ENCODE assay signal across 17 cellular contexts in the genomic region with DNA sequence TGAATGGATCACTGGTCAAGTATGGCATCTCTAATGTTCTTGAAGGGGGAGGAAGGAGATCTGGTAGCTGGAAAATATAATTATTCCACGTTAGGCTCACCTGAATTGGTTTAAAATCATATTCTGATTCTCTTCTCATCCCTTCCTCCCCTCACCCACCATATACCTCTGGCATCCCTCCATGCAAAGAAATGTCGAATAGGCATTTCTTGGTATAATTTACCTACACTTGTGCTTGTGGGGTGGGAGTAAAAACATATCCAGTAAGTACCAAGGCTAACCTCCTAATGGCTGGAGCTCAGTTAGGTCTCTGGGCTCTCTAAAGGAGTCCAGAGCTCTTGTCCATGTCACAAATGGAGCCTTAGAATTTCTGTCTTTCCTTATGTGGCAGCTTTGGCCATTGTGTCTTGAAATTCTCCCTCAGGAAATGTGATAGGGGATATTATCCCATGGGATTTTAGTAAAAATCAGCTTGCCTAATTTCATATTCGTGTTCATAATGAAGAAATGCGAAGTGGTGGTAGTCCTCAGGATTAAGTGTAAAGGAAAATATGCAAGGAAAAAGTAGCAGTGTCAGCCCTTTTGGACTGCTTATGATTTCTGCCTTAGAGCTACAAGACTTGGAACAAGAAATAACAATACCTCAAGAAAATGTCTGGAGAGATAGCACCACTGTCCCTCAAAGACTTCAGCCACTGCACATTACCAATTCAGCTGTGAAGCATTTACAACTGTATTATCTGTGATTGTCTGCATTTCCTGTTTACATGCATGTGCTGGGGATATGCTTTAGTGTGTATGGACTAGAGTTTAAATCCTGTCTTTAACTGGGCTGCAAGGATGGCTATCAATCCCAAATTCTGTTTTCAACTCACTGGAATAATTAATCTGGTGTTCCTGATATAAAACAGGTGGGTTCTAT. TPM values are rescaled to one million over a fixed set of nuclear protein-coding genes. Genes with fewer than 3 reads are reported as not detected.
A peak's percentile ranks its signal among the peaks of the same experiment; 100 is the strongest.
DNase-seq lines count a peak whose midpoint lies in the region; ATAC-seq and TF ChIP-seq lines count a peak whose summit lies in the region.
"Had no signal": no experiment of that assay in that cellular context is flagged by ENCODE, and none has a peak within 500 bp of the region (broad histone marks: within the 10 kb centered on the region; RNA-seq: fewer than 3 reads in every experiment).

No MANE protein-coding gene starts in this region.

- H3K4me3 ChIP-seq in CD8-positive, alpha-beta memory T cell (ENCODE audit: low read length) = no peak overlapping the region
- H3K4me3 ChIP-seq in SK-N-MC = no peak overlapping the region

- no peaks in the 10 kb centered on the region for H3K27me3 Mint-ChIP-seq in activated CD4-positive, alpha-beta T cell treated with anti-CD3 and anti-CD28 coated beads for 36 hours
- no peaks in the 10 kb centered on the region for H3K27me3 Mint-ChIP-seq in CD8-positive, alpha-beta memory T cell
- H3K27me3 Mint-ChIP-seq in immature natural killer cell (ENCODE audit: low read depth in 3 of 3) (peaks cover 0 to 2% (median 2%) of the 10 kb centered on the region in 3 donors), CD14-positive monocyte (ENCODE audit: low read depth in 3 of 3) (peaks cover 0 to 2% (median 0%) of the 10 kb centered on the region in 3 donors)

- no peaks in the 10 kb centered on the region for H3K4me1 Mint-ChIP-seq in activated CD4-positive, alpha-beta T cell treated with anti-CD3 and anti-CD28 coated beads for 36 hours
- no peaks in the 10 kb centered on the region for H3K4me1 Mint-ChIP-seq in CD8-positive, alpha-beta memory T cell
- H3K4me1 Mint-ChIP-seq in immature natural killer cell (no peaks in the 10 kb centered on the region), CD14-positive monocyte (no peaks in the 10 kb centered on the region)

- DNase-seq in activated CD4-positive, alpha-beta T cell treated with anti-CD3 and anti-CD28 coated beads for 36 hours = no peak
- no peak for DNase-seq in activated CD4-positive, alpha-beta T cell treated with anti-CD3 and anti-CD28 coated beads, Interleukin-2, amount 50 U/mL, for 48 hours
- DNase-seq in CD8-positive, alpha-beta memory T cell = no peak
- no peak for DNase-seq in SK-N-MC (ENCODE audit: low read depth, low spot score)
- no peak for DNase-seq in immature natural killer cell
- no peak for DNase-seq in CD14-positive monocyte (ENCODE audit: low spot score)
- no peak for DNase-seq in AML-193 (lab: John Stamatoyannopoulos, UW)
- DNase-seq: C1 segment of cervical spinal cord, DMS79 treated with DMSO at 0.1 percent for 48 hours, GOT3, NCI-H1417, NCI-H2029 treated with DMSO at 0.1 percent for 48 hours, NCI-H510A, NCI-H82, SHP77 treated with DMSO at 0.1 percent for 48 hours had no signal

- no peak overlapping the region for H3K27ac ChIP-seq in CD8-positive, alpha-beta memory T cell (ENCODE audit: low read depth, low read length)
- peak overlapping the region; percentile 47 for H3K27ac ChIP-seq in SK-N-MC
- H3K27ac ChIP-seq: 22Rv1 had no signal

- H3K9me3 ChIP-seq in CD8-positive, alpha-beta memory T cell (ENCODE audit: low read length) = no peaks in the 10 kb centered on the region
- no peaks in the 10 kb centered on the region for H3K9me3 ChIP-seq in SK-N-MC (ENCODE audit: low read depth, low read length)

- intact Hi-C loops in activated CD4-positive, alpha-beta T cell treated with anti-CD3 and anti-CD28 coated beads for 36 hours (cut with DNase I, micrococcal nuclease) = no loop called here
- intact Hi-C loops in CD14-positive monocyte (cut with micrococcal nuclease) = no loop called here

- no peak for ATAC-seq in activated CD4-positive, alpha-beta T cell treated with anti-CD3 and anti-CD28 coated beads for 36 hours
- no peak for ATAC-seq in HG03457 (IDR thresholded peaks at IDR 0.05; ENCODE audit: unreplicated experiment)

- H3K4me1 ChIP-seq in CD8-positive, alpha-beta memory T cell (ENCODE audit: insufficient read depth, low read length) = no peaks in the 10 kb centered on the region

- no peak overlapping the region for H3K4me3 Mint-ChIP-seq in activated CD4-positive, alpha-beta T cell treated with anti-CD3 and anti-CD28 coated beads for 36 hours
- no peak overlapping the region for H3K4me3 Mint-ChIP-seq in CD8-positive, alpha-beta memory T cell
- H3K4me3 Mint-ChIP-seq in immature natural killer cell = no peak overlapping the region
- no peak overlapping the region for H3K4me3 Mint-ChIP-seq in CD14-positive monocyte

- H3K36me3 Mint-ChIP-seq in activated CD4-positive, alpha-beta T cell treated with anti-CD3 and anti-CD28 coated beads for 36 hours (ENCODE audit: low read depth) = peaks cover 26% of the 10 kb centered on the region
- H3K36me3 Mint-ChIP-seq in CD8-positive, alpha-beta memory T cell = peaks cover 0 to 88% (median 14%) of the 10 kb centered on the region in 3 donors
- H3K36me3 Mint-ChIP-seq in immature natural killer cell (peaks cover 6 to 51% (median 11%) of the 10 kb centered on the region in 3 donors), CD14-positive monocyte (peaks cover 80 to 88% of the 10 kb centered on the region in 2 donors)

- no peaks in the 10 kb centered on the region for H3K9me3 Mint-ChIP-seq in activated CD4-positive, alpha-beta T cell treated with anti-CD3 and anti-CD28 coated beads for 36 hours (ENCODE audit: low read depth)
- no peaks in the 10 kb centered on the region for H3K9me3 Mint-ChIP-seq in CD8-positive, alpha-beta memory T cell
- no peaks in the 10 kb centered on the region for H3K9me3 Mint-ChIP-seq in immature natural killer cell
- no peaks in the 10 kb centered on the region for H3K9me3 Mint-ChIP-seq in CD14-positive monocyte

- peak overlapping the region; percentile 28 for H3K27ac Mint-ChIP-seq in activated CD4-positive, alpha-beta T cell treated with anti-CD3 and anti-CD28 coated beads for 36 hours
- peak overlapping the region in 7 of 8 donors; percentile 23 to 58 (median 30) for H3K27ac Mint-ChIP-seq in CD8-positive, alpha-beta memory T cell
- H3K27ac Mint-ChIP-seq in immature natural killer cell (peak overlapping the region in 4 of 6 donors; percentile 8 to 58 (median 13)), CD14-positive monocyte (peak overlapping the region in 1 of 7 donors; percentile 46)

- no peaks in the 10 kb centered on the region for H3K27me3 ChIP-seq in CD8-positive, alpha-beta memory T cell (ENCODE audit: insufficient read depth, low read length, poor library complexity, severe bottlenecking)

- CTCF ChIA-PET in activated CD4-positive, alpha-beta T cell treated with anti-CD3 and anti-CD28 coated beads for 36 hours (lab: Charles Lee) = no interaction called here
- CTCF ChIA-PET in CD8-positive, alpha-beta memory T cell (lab: Charles Lee) = no interaction called here

- TF ChIP-seq CTCF in CD14-positive monocyte (IDR thresholded peaks at IDR 0.05) = no peak

- no peak overlapping the region for H3K9ac ChIP-seq in SK-N-MC (ENCODE audit: insufficient read length)

- peaks cover 41% of the 10 kb centered on the region for H3K36me3 ChIP-seq in CD8-positive, alpha-beta memory T cell (ENCODE audit: insufficient read depth, low read length)
- peaks cover 56% of the 10 kb centered on the region for H3K36me3 ChIP-seq in SK-N-MC (ENCODE audit: insufficient read depth, low read length)

- POLR2A ChIA-PET in activated CD4-positive, alpha-beta T cell treated with anti-CD3 and anti-CD28 coated beads for 36 hours (lab: Charles Lee) = interaction anchor here (1.5 kb wide), 1 partner anchor 12 kb away, joined by 5 read pairs; the partner anchor contains the start of gene TAF11
- POLR2A ChIA-PET in CD8-positive, alpha-beta memory T cell (lab: Charles Lee) = no interaction called here

RNA-seq across cellular contexts. Expression of gene TAF11, which starts 12.3 kb away (rescaled TPM):
- 10 to 100 TPM; 28.7 to 32.3 TPM for total RNA-seq in activated CD4-positive, alpha-beta T cell treated with anti-CD3 and anti-CD28 coated beads for 36 hours
- 10 to 100 TPM; 28.9 to 34.1 TPM for total RNA-seq in CD8-positive, alpha-beta memory T cell
- polyA plus RNA-seq in CD8-positive, alpha-beta memory T cell = 19.4 TPM
- 10 to 100 TPM; 15.8 to 20.5 (median 20.4) TPM for polyA plus RNA-seq in immature natural killer cell
- 10 to 100 TPM; 22.9 to 26.0 TPM for polyA plus RNA-seq in CD14-positive monocyte

RNA-seq across cellular contexts. Expression of gene ANKS1A, which starts 13.5 kb away (rescaled TPM):
- 1 to 10 TPM; 7.4 to 9.1 TPM for total RNA-seq in activated CD4-positive, alpha-beta T cell treated with anti-CD3 and anti-CD28 coated beads for 36 hours
- 1 to 10 TPM; 8.7 to 9.6 TPM for total RNA-seq in CD8-positive, alpha-beta memory T cell
- polyA plus RNA-seq in CD8-positive, alpha-beta memory T cell = 3.0 TPM
- polyA plus RNA-seq in immature natural killer cell (1 to 10 TPM; 1.3 to 4.3 (median 1.6) TPM), CD14-positive monocyte (1 to 10 TPM; 1.7 to 3.1 TPM)
